1 cellular context compared by ENCODE assay signal in genomic region chr17:44346064-44346844, GRCh38.
A peak's percentile ranks its signal among the peaks of the same experiment; 100 is the strongest.
TF ChIP-seq lines count a peak whose summit lies in the region.

No MANE protein-coding gene starts in this region.

TF ChIP-seq in HepG2, 621 proteins besides CTCF, POLR2A, EP300 and RAD21:
- TF ChIP-seq POLR2AphosphoS2 (IDR thresholded peaks at IDR 0.05; ENCODE audit: low read depth, low read length): no peak
- TF ChIP-seq CBX5 (CRISPR knock-in tag; IDR thresholded peaks at IDR 0.05; ENCODE audit: borderline replicate concordance): 0 out of 2 replicates have a peak, but pooled peaks have one; percentile 10
- no peak for TF ChIP-seq SOX5 (CRISPR knock-in tag; IDR thresholded peaks at IDR 0.05; ENCODE audit: borderline replicate concordance)
- TF ChIP-seq, protein P1, sequence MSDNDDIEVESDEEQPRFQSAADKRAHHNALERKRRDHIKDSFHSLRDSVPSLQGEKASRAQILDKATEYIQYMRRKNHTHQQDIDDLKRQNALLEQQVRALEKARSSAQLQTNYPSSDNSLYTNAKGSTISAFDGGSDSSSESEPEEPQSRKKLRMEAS (IDR thresholded peaks at IDR 0.05): no peak
- TF ChIP-seq TBX2 (CRISPR knock-in tag; IDR thresholded peaks at IDR 0.05; ENCODE audit: borderline replicate concordance): 0 out of 2 replicates have a peak, but pooled peaks have one; percentile 9
- TF ChIP-seq, protein P2, sequence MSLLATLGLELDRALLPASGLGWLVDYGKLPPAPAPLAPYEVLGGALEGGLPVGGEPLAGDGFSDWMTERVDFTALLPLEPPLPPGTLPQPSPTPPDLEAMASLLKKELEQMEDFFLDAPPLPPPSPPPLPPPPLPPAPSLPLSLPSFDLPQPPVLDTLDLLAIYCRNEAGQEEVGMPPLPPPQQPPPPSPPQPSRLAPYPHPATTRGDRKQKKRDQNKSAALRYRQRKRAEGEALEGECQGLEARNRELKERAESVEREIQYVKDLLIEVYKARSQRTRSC (CRISPR knock-in tag; IDR thresholded peaks at IDR 0.05; ENCODE audit: low read depth): no peak
- TF ChIP-seq, protein P3, sequence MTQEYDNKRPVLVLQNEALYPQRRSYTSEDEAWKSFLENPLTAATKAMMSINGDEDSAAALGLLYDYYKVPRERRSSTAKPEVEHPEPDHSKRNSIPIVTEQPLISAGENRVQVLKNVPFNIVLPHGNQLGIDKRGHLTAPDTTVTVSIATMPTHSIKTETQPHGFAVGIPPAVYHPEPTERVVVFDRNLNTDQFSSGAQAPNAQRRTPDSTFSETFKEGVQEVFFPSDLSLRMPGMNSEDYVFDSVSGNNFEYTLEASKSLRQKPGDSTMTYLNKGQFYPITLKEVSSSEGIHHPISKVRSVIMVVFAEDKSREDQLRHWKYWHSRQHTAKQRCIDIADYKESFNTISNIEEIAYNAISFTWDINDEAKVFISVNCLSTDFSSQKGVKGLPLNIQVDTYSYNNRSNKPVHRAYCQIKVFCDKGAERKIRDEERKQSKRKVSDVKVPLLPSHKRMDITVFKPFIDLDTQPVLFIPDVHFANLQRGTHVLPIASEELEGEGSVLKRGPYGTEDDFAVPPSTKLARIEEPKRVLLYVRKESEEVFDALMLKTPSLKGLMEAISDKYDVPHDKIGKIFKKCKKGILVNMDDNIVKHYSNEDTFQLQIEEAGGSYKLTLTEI (CRISPR knock-in tag; conservative IDR thresholded peaks at IDR 0.05): no peak
- no peak for TF ChIP-seq CC2D1A (CRISPR knock-in tag; IDR thresholded peaks at IDR 0.05)
- TF ChIP-seq NFKB2 (CRISPR knock-in tag; IDR thresholded peaks at IDR 0.05; ENCODE audit: borderline replicate concordance): no peak
- TF ChIP-seq ZNF816 (CRISPR knock-in tag; IDR thresholded peaks at IDR 0.05; ENCODE audit: borderline replicate concordance): no peak
- TF ChIP-seq PAF1 (CRISPR knock-in tag; IDR thresholded peaks at IDR 0.05): no peak
- TF ChIP-seq MYPOP (CRISPR knock-in tag; IDR thresholded peaks at IDR 0.05): no peak
- TF ChIP-seq SRSF1 (optimal IDR thresholded peaks at IDR 0.05; ENCODE audit: low read depth, low read length): no peak
- no peak for TF ChIP-seq ZFX (CRISPR knock-in tag; IDR thresholded peaks at IDR 0.05; ENCODE audit: low read depth)
- 0 out of 2 replicates have a peak, but pooled peaks have one; percentile 76 for TF ChIP-seq ZNF737 (CRISPR knock-in tag; IDR thresholded peaks at IDR 0.05; ENCODE audit: borderline replicate concordance)
- no peak for TF ChIP-seq ZKSCAN1 (IDR thresholded peaks at IDR 0.05; ENCODE audit: low read length)
- no peak for TF ChIP-seq SRF (IDR thresholded peaks at IDR 0.05; ENCODE audit: low read depth, low read length)
- TF ChIP-seq E2F5 (CRISPR knock-in tag; conservative IDR thresholded peaks at IDR 0.05): no peak
- no peak for TF ChIP-seq ZNF484 (CRISPR knock-in tag; IDR thresholded peaks at IDR 0.05; ENCODE audit: borderline replicate concordance, low read depth)
- no peak for TF ChIP-seq RXRB (CRISPR knock-in tag; IDR thresholded peaks at IDR 0.05; ENCODE audit: borderline replicate concordance)
- TF ChIP-seq REL (CRISPR knock-in tag; conservative IDR thresholded peaks at IDR 0.05): no peak
- TF ChIP-seq ZKSCAN8 (CRISPR knock-in tag; IDR thresholded peaks at IDR 0.05; ENCODE audit: borderline replicate concordance): no peak
- TF ChIP-seq KAT8 (CRISPR knock-in tag; IDR thresholded peaks at IDR 0.05): no peak
- no peak for TF ChIP-seq FLYWCH1 (CRISPR knock-in tag; IDR thresholded peaks at IDR 0.05)
- no peak for TF ChIP-seq ZNF446 (CRISPR knock-in tag; IDR thresholded peaks at IDR 0.05)
- TF ChIP-seq, protein P4, sequence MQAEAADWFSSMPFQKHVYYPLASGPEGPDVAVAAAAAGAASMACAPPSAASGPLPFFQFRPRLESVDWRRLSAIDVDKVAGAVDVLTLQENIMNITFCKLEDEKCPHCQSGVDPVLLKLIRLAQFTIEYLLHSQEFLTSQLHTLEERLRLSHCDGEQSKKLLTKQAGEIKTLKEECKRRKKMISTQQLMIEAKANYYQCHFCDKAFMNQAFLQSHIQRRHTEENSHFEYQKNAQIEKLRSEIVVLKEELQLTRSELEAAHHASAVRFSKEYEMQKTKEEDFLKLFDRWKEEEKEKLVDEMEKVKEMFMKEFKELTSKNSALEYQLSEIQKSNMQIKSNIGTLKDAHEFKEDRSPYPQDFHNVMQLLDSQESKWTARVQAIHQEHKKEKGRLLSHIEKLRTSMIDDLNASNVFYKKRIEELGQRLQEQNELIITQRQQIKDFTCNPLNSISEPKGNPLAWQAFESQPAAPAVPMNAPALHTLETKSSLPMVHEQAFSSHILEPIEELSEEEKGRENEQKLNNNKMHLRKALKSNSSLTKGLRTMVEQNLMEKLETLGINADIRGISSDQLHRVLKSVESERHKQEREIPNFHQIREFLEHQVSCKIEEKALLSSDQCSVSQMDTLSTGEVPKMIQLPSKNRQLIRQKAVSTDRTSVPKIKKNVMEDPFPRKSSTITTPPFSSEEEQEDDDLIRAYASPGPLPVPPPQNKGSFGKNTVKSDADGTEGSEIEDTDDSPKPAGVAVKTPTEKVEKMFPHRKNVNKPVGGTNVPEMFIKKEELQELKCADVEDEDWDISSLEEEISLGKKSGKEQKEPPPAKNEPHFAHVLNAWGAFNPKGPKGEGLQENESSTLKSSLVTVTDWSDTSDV (CRISPR knock-in tag; IDR thresholded peaks at IDR 0.05): 0 out of 2 replicates have a peak, but pooled peaks have one; percentile 52
- TF ChIP-seq ARHGAP35 (CRISPR knock-in tag; IDR thresholded peaks at IDR 0.05; ENCODE audit: borderline replicate concordance): no peak
- TF ChIP-seq ZNF451 (CRISPR knock-in tag; IDR thresholded peaks at IDR 0.05): no peak
- TF ChIP-seq GPN1 (CRISPR knock-in tag; IDR thresholded peaks at IDR 0.05; ENCODE audit: borderline replicate concordance): no peak
- 0 out of 2 replicates have a peak, but pooled peaks have one; percentile 48 for TF ChIP-seq ZNF296 (CRISPR knock-in tag; conservative IDR thresholded peaks at IDR 0.05)
- no peak for TF ChIP-seq FOXP1 (IDR thresholded peaks at IDR 0.05)
- no peak for TF ChIP-seq FOXP1 (CRISPR knock-in tag; IDR thresholded peaks at IDR 0.05)
- TF ChIP-seq NCOR1 (IDR thresholded peaks at IDR 0.05; ENCODE audit: borderline replicate concordance, low read length): no peak
- no peak for TF ChIP-seq PRMT3 (CRISPR knock-in tag; IDR thresholded peaks at IDR 0.05; ENCODE audit: borderline replicate concordance, low read depth)
- TF ChIP-seq RELA (CRISPR knock-in tag; IDR thresholded peaks at IDR 0.05): no peak
- TF ChIP-seq ATM (IDR thresholded peaks at IDR 0.05; ENCODE audit: borderline replicate concordance): no peak
- TF ChIP-seq CEBPB (IDR thresholded peaks at IDR 0.05; ENCODE audit: borderline replicate concordance, low read depth, low read length): no peak
- TF ChIP-seq ZNF414 (CRISPR knock-in tag; IDR thresholded peaks at IDR 0.05): 0 out of 2 replicates have a peak, but pooled peaks have one; percentile 14
- TF ChIP-seq ZFYVE20 (CRISPR knock-in tag; IDR thresholded peaks at IDR 0.05; ENCODE audit: borderline replicate concordance, low read depth): no peak
- TF ChIP-seq GLI4 (CRISPR knock-in tag; IDR thresholded peaks at IDR 0.05; ENCODE audit: borderline replicate concordance): no peak
- no peak for TF ChIP-seq REST (IDR thresholded peaks at IDR 0.05; ENCODE audit: borderline replicate concordance in 1 of 2, low read depth in 1 of 2, low read length in 2 of 2)
- TF ChIP-seq AGO1 (IDR thresholded peaks at IDR 0.05; ENCODE audit: low read depth, low read length, poor library complexity, severe bottlenecking): no peak
- no peak for TF ChIP-seq ZNF652 (CRISPR knock-in tag; IDR thresholded peaks at IDR 0.05; ENCODE audit: borderline replicate concordance, low read depth)
